Comparison of ENCODE assay signal across 10 cellular contexts in genomic region chr16:379183-379960, GRCh38. TPM values are rescaled to one million over a fixed set of nuclear protein-coding genes. Genes with fewer than 3 reads are reported as not detected.
DNase-seq lines count a peak whose midpoint lies in the region; TF ChIP-seq lines count a peak whose summit lies in the region.
"Had no signal": no experiment of that assay in that cellular context is flagged by ENCODE, and none has a peak within 500 bp of the region (broad histone marks: within the 10 kb centered on the region; RNA-seq: fewer than 3 reads in every experiment).

No MANE protein-coding gene starts in this region.

- DNase-seq in H9 (peak; percentile 98), NCI-H2081 (lab: John Stamatoyannopoulos, UW) (peak; percentile 80 to 94), cerebellar cortex (ENCODE audit: low spot score) (peak; percentile 88), mesenteric fat pad (ENCODE audit: low spot score) (no peak), dermis blood vessel endothelial cell (no peak), BE2C (no peak)
- DNase-seq in stimulated activated naive CD4-positive, alpha-beta T cell treated with Interleukin-2 at 50 U/mL for 16 hours (lab: John Stamatoyannopoulos, UW) = no peak
- DNase-seq: testis had no signal

- no peak overlapping the region for H3K14ac ChIP-seq in H9 (ENCODE audit: insufficient read depth, low read length)

- H3K27ac ChIP-seq in H9 (ENCODE audit: insufficient read length, low read depth, low read length) = no peak overlapping the region

- H4K8ac ChIP-seq in H9 (replicated peaks; ENCODE audit: insufficient read length, low read depth, low read length) = no peak overlapping the region

- H3K27me3 Mint-ChIP-seq in H9 (ENCODE audit: low read depth) (peaks cover 3% of the 10 kb centered on the region; the same call in 1 of the 2 replicates), nephron (ENCODE audit: low read depth) (peaks cover 11% of the 10 kb centered on the region)

- no peaks in the 10 kb centered on the region for H4K20me1 ChIP-seq in H9 (ENCODE audit: control insufficient read depth, insufficient read depth, insufficient read length)

- no peak overlapping the region for H2AFZ ChIP-seq in H9 (ENCODE audit: low read length)

- H3T11ph ChIP-seq in H9 (ENCODE audit: low read length) = no peak overlapping the region

- no peak overlapping the region for H3K9ac ChIP-seq in H9 (ENCODE audit: extremely low read depth, insufficient read length, low read length)

- WGBS in H9 (ENCODE audit: extremely low coverage, insufficient read length, low lambda C conversion rate) = no CpG with 5 or more reads among the region's 16 CpGs

- H2BK12ac ChIP-seq in H9 (ENCODE audit: insufficient read length, low read depth, low read length) = no peak overlapping the region

- H3K23me2 ChIP-seq in H9 (ENCODE audit: insufficient read length, low read depth, low read length, poor library complexity, severe bottlenecking) = peaks cover 9% of the 10 kb centered on the region

- no peak overlapping the region for H2BK20ac ChIP-seq in H9 (ENCODE audit: low read depth, low read length, poor library complexity, severe bottlenecking)

- no peak overlapping the region for H3K23ac ChIP-seq in H9 (ENCODE audit: insufficient read length, low read depth, low read length)

- H3K4me1 Mint-ChIP-seq in H9 (peaks cover 20 to 41% of the 10 kb centered on the region in 2 experiments), nephron (peaks cover 12% of the 10 kb centered on the region)

- TF ChIP-seq CTCF in H9 (conservative IDR thresholded peaks at IDR 0.05) = no peak
- no peak for TF ChIP-seq CTCF in nephron (IDR thresholded peaks at IDR 0.05; ENCODE audit: unreplicated experiment in 3 of 3)
- no peak for TF ChIP-seq CTCF in BE2C (IDR thresholded peaks at IDR 0.05; ENCODE audit: low read depth, low read length)

- H3K9me3 ChIP-seq in H9 (ENCODE audit: control insufficient read depth, low read depth, low read length) (no peaks in the 10 kb centered on the region), BE2C (no peaks in the 10 kb centered on the region)
- H3K9me3 ChIP-seq: testis had no signal

- peak overlapping the region; percentile 1 for H3K4me2 ChIP-seq in H9 (ENCODE audit: insufficient read depth, insufficient read length, low read length)

- H4K5ac ChIP-seq in H9 (ENCODE audit: insufficient read length, low read depth, low read length) = no peak overlapping the region

- no peak overlapping the region for H3K18ac ChIP-seq in H9 (ENCODE audit: insufficient read length, low read depth, low read length)

- H3K4me1 ChIP-seq in H9 (ENCODE audit: insufficient read depth, low read length) (no peaks in the 10 kb centered on the region; the same call in 1 of the 2 replicates), BE2C (no peaks in the 10 kb centered on the region)

- peak overlapping the region; percentile 81 to 88 for H3K4me3 Mint-ChIP-seq in H9
- H3K4me3 Mint-ChIP-seq in nephron = peak overlapping the region; percentile 77 to 83 (median 83)

- no peak overlapping the region for H2BK5ac ChIP-seq in H9 (ENCODE audit: insufficient read length, low read length)

- no peaks in the 10 kb centered on the region for H3K27me3 ChIP-seq in H9 (ENCODE audit: insufficient read depth, low read length)
- no peaks in the 10 kb centered on the region for H3K27me3 ChIP-seq in BE2C
- H3K27me3 ChIP-seq: testis had no signal

- H2AK5ac ChIP-seq in H9 (ENCODE audit: insufficient read length, low read length) = no peak overlapping the region

- H3K79me2 ChIP-seq in H9 (ENCODE audit: insufficient read depth, low read length) = no peaks in the 10 kb centered on the region; the same call in 1 of the 2 replicates

- H3K9me3 Mint-ChIP-seq in H9 (no peaks in the 10 kb centered on the region), nephron (no peaks in the 10 kb centered on the region)

- H3K36me3 ChIP-seq in BE2C = no peaks in the 10 kb centered on the region; the same call in none of the 2 replicates

- H3K4me3 ChIP-seq in BE2C (ENCODE audit: low read depth, low read length) = no peak overlapping the region
- H3K4me3 ChIP-seq: skin epidermis, testis had no signal

- no peak overlapping the region for H2BK15ac ChIP-seq in H9 (ENCODE audit: low read depth, low read length)

- H3K4ac ChIP-seq in H9 (ENCODE audit: low read depth, low read length) = no peak overlapping the region

- H3K27ac Mint-ChIP-seq in H9 = peak overlapping the region in 1 of 3 experiments; percentile 48; a peak in 1 of 7 replicates
- no peak overlapping the region for H3K27ac Mint-ChIP-seq in nephron

- no peak overlapping the region for H3K56ac ChIP-seq in H9 (ENCODE audit: insufficient read length, low read depth, low read length)

- H3K36me3 Mint-ChIP-seq in H9 (ENCODE audit: insufficient read depth in 1 of 3, low read depth in 3 of 3) = peaks cover 0 to 25% (median 5%) of the 10 kb centered on the region in 3 experiments; a peak in 6 of 7 replicates
- no peaks in the 10 kb centered on the region for H3K36me3 Mint-ChIP-seq in nephron (ENCODE audit: low read depth)

- H2BK120ac ChIP-seq in H9 (ENCODE audit: low read depth, low read length, poor library complexity, severe bottlenecking) = no peak overlapping the region

- H3K79me1 ChIP-seq in H9 (ENCODE audit: insufficient read depth, low read depth, low read length, poor library complexity, severe bottlenecking) = no peaks in the 10 kb centered on the region

- H4K91ac ChIP-seq in H9 (ENCODE audit: insufficient read length, low read depth, low read length) = no peak overlapping the region

RNA-seq across cellular contexts. Expression of gene PGAP6, which starts 2.4 kb away (rescaled TPM):
- total RNA-seq in H9 (2021) = 111 and 114 TPM in 2 replicates
- total RNA-seq in mesenteric fat pad = 39.0 TPM
- 98.2 and 132 TPM in 2 replicates for total RNA-seq in dermis blood vessel endothelial cell
- polyA plus RNA-seq in BE2C (2012; ENCODE audit: insufficient read depth, insufficient read length, low read depth) = 137 TPM

RNA-seq across cellular contexts. Expression of gene MRPL28, which starts 9.0 kb away (rescaled TPM):
- total RNA-seq in H9 (2021) (154 TPM in 2 replicates), mesenteric fat pad (40.1 TPM), dermis blood vessel endothelial cell (85.9 and 103 TPM in 2 replicates)
- 231 TPM for polyA plus RNA-seq in BE2C (2012; ENCODE audit: insufficient read depth, insufficient read length, low read depth)

RNA-seq across cellular contexts. Expression of gene NME4, which starts 17.6 kb away (rescaled TPM):
- total RNA-seq in H9 (2021) (319 and 320 TPM in 2 replicates), mesenteric fat pad (139 TPM), dermis blood vessel endothelial cell (42.2 and 55.7 TPM in 2 replicates)
- polyA plus RNA-seq in BE2C (2012; ENCODE audit: insufficient read depth, insufficient read length, low read depth) = 507 TPM

RNA-seq across cellular contexts. Expression of gene DECR2, which starts 22.3 kb away (rescaled TPM):
- total RNA-seq in H9 (2021) (38.8 and 39.3 TPM in 2 replicates), mesenteric fat pad (21.8 TPM), dermis blood vessel endothelial cell (13.4 and 17.5 TPM in 2 replicates)
- 11.6 TPM for polyA plus RNA-seq in BE2C (2012; ENCODE audit: insufficient read depth, insufficient read length, low read depth)

RNA-seq across cellular contexts. Expression of gene AXIN1, which starts 26.8 kb away (rescaled TPM):
- 50.9 and 52.5 TPM in 2 replicates for total RNA-seq in H9 (2021)
- total RNA-seq in mesenteric fat pad = 19.4 TPM
- total RNA-seq in dermis blood vessel endothelial cell = 28.2 and 31.9 TPM in 2 replicates
- 24.6 TPM for polyA plus RNA-seq in BE2C (2012; ENCODE audit: insufficient read depth, insufficient read length, low read depth)

Comparison
In these comparisons a context has a peak if more than half of its experiments do, and no peak if none do; other contexts are left out.
1. DNase-seq: peak in H9 (single experiment), NCI-H2081 (2 of 2) and cerebellar cortex (single experiment); none in mesenteric fat pad (single experiment), dermis blood vessel endothelial cell (single experiment), BE2C (single experiment) and stimulated activated naive CD4-positive, alpha-beta T cell treated with Interleukin-2 at 50 U/mL for 16 hours (single experiment).